ENCODE assay signal across 23 cellular contexts in the genomic region with DNA sequence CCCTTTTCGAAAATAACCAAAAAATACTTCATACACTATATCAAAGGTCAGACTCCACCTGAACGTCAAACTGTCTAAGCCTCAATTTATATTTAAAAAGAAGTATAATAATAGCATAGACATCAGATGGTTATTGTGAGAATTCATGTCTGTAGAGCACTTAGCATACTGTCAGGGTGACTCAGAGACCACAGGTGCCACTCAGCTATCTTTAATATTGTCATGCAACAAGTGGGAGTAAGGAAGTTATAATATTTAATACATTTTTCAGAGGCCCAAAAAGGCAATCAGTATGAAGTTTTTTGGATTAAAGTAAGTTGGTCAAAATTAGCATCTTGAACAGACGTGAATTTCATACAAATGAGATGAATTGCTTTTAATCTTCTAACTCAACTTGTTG.
A peak's percentile ranks its signal among the peaks of the same experiment; 100 is the strongest.
DNase-seq lines count a peak whose midpoint lies in the region; TF ChIP-seq lines count a peak whose summit lies in the region.
"Had no signal": no experiment of that assay in that cellular context is flagged by ENCODE, and none has a peak within 500 bp of the region (broad histone marks: within the 10 kb centered on the region; RNA-seq: fewer than 3 reads in every experiment).

No MANE protein-coding gene starts in this region.

- H3K9me3 Mint-ChIP-seq in CD14-positive monocyte, result no peaks in the 10 kb centered on the region
- H3K9me3 Mint-ChIP-seq: activated CD8-positive, alpha-beta T cell treated with anti-CD3 and anti-CD28 coated beads for 36 hours; GM23338; stimulated activated naive CD8-positive, alpha-beta T cell treated with anti-CD3 and anti-CD28 coated beads, Interleukin-15, Interleukin-2, amounts not matched to agents 100 ng/mL and 50 ng/mL, for 24 hours had no signal

- H3K4me3 Mint-ChIP-seq in CD14-positive monocyte, result no peak overlapping the region
- H3K4me3 Mint-ChIP-seq: activated CD8-positive, alpha-beta T cell treated with anti-CD3 and anti-CD28 coated beads for 36 hours; GM23338; stimulated activated naive CD8-positive, alpha-beta T cell treated with anti-CD3 and anti-CD28 coated beads, Interleukin-15, Interleukin-2, amounts not matched to agents 100 ng/mL and 50 ng/mL, for 24 hours had no signal

- H3K27ac Mint-ChIP-seq in CD14-positive monocyte, result no peak overlapping the region
- H3K27ac Mint-ChIP-seq: activated CD8-positive, alpha-beta T cell treated with anti-CD3 and anti-CD28 coated beads for 36 hours; GM23338; stimulated activated naive CD8-positive, alpha-beta T cell treated with anti-CD3 and anti-CD28 coated beads, Interleukin-15, Interleukin-2, amounts not matched to agents 100 ng/mL and 50 ng/mL, for 24 hours had no signal

- H3K27ac ChIP-seq in PC-9, result peak overlapping the region; percentile 56
- H3K27ac ChIP-seq: gastroesophageal sphincter, transverse colon had no signal

- no peaks in the 10 kb centered on the region for H3K27me3 ChIP-seq in PC-9 (ENCODE audit: insufficient read depth, low read depth)
- H3K27me3 ChIP-seq: BE2C, gastroesophageal sphincter, transverse colon had no signal

- BruUV-seq in PC-9 (replicated peaks; lab: Mats Ljungman, UMichigan), result no TSS peak

- H3K4me1 ChIP-seq in PC-9 (replicated peaks; ENCODE audit: insufficient read depth), result peaks cover 47% of the 10 kb centered on the region
- H3K4me1 ChIP-seq: transverse colon had no signal

- H3K36me3 Mint-ChIP-seq in CD14-positive monocyte, result no peaks in the 10 kb centered on the region

- H3F3A ChIP-seq in PC-9 (ENCODE audit: insufficient read depth, low read depth), result peaks cover 18% of the 10 kb centered on the region

- H2AFZ ChIP-seq in PC-9, result no peak overlapping the region
- H2AFZ ChIP-seq: GM23338 had no signal

- TF ChIP-seq CTCF in PC-9 (conservative IDR thresholded peaks at IDR 0.05) (no peak), CD14-positive monocyte (IDR thresholded peaks at IDR 0.05) (no peak)

- POLR2A ChIA-PET in PC-9 (lab: Charles Lee; ENCODE audit: unreplicated experiment), result interaction anchor here (0.6 kb wide), 1 partner anchor 179 kb away, joined by 3 read pairs; no protein-coding TSS in a partner anchor

- H3K9me2 ChIP-seq in PC-9 (ENCODE audit: insufficient read depth), result no peaks in the 10 kb centered on the region

- in situ Hi-C loops in G401 (cut with HindIII; ENCODE audit: low sequenced_read_pairs), result no loop called here

- intact Hi-C loops in PC-9 (cut with micrococcal nuclease; ENCODE audit: unreplicated experiment), result loop anchor here (5.0 kb wide), 1 partner anchor 123 kb away; no protein-coding TSS in a partner anchor
- intact Hi-C loops in CD14-positive monocyte (cut with micrococcal nuclease), result no loop called here

- CTCF ChIA-PET in PC-9 (lab: Charles Lee), result no interaction called here

- H3K4me1 Mint-ChIP-seq in CD14-positive monocyte, result peaks cover 12% of the 10 kb centered on the region

- peak overlapping the region; percentile 64 for H3K4me2 ChIP-seq in PC-9
- H3K4me2 ChIP-seq: GM23338 had no signal

- peaks cover 0 to 8% (median 6%) of the 10 kb centered on the region in 3 donors for H3K27me3 Mint-ChIP-seq in CD14-positive monocyte (ENCODE audit: low read depth in 3 of 3)

- no peaks in the 10 kb centered on the region for H4K20me1 ChIP-seq in PC-9 (ENCODE audit: insufficient read depth)

- no peaks in the 10 kb centered on the region for H3K79me2 ChIP-seq in PC-9 (ENCODE audit: low read depth)

- no peak overlapping the region for H3K4me3 ChIP-seq in PC-9
- H3K4me3 ChIP-seq: gastroesophageal sphincter, GM23338, K562, transverse colon had no signal

- no peaks in the 10 kb centered on the region; the same call in 1 of the 2 replicates for H3K9me3 ChIP-seq in PC-9 (ENCODE audit: insufficient read depth, low read depth)
- H3K9me3 ChIP-seq: BE2C, gastroesophageal sphincter, transverse colon had no signal

- DNase-seq in AG08395 (ENCODE audit: low spot score) (peak; percentile 23), EL (peak; percentile 69), PC-9 (peak in 1 of 2 experiments; percentile 75), kidney tubule cell (ENCODE audit: low spot score) (peak; percentile 43), G401 (ENCODE audit: low spot score) (no peak), HT-29 (ENCODE audit: low spot score) (no peak), CD14-positive monocyte (ENCODE audit: low spot score) (no peak), NCI-H82 (lab: John Stamatoyannopoulos, UW) (no peak)
- DNase-seq: activated CD8-positive, alpha-beta T cell treated with anti-CD3 and anti-CD28 coated beads for 36 hours; activated naive CD4-positive, alpha-beta T cell; amniotic stem cell; BE2C; central memory CD4-positive, alpha-beta T cell; erythroblast; left cardiac atrium; midbrain; NCI-H187; T1000; transverse colon had no signal

- H3K36me3 ChIP-seq in PC-9 (ENCODE audit: low read depth), result peaks cover 16% of the 10 kb centered on the region; the same call in 1 of the 2 replicates
- H3K36me3 ChIP-seq: transverse colon had no signal

Comparison
In these comparisons a context has a peak if more than half of its experiments do, and no peak if none do; other contexts are left out.
1. DNase-seq: peak in AG08395 (single experiment), EL (single experiment) and kidney tubule cell (single experiment); none in G401 (single experiment), HT-29 (single experiment), CD14-positive monocyte (single experiment) and NCI-H82 (single experiment).